8 cellular contexts compared by ENCODE assay signal in genomic region chr6:111565316-111566221, GRCh38. TPM values are rescaled to one million over a fixed set of nuclear protein-coding genes. Genes with fewer than 3 reads are reported as not detected.
DNase-seq lines count a peak whose midpoint lies in the region; ATAC-seq and TF ChIP-seq lines count a peak whose summit lies in the region.

No MANE protein-coding gene starts in this region.

- TF ChIP-seq POLR2A in lower leg skin (IDR thresholded peaks at IDR 0.05): no peak

- H3K27me3 ChIP-seq in left ventricle myocardium inferior (ENCODE audit: low read depth): no peaks in the 10 kb centered on the region
- H3K27me3 ChIP-seq in psoas muscle (ENCODE audit: insufficient read depth in 3 of 3, low read length in 2 of 3): no peaks in the 10 kb centered on the region

- intact Hi-C loops in left ventricle myocardium inferior (cut with micrococcal nuclease): no loop called here
- intact Hi-C loops in Right ventricle myocardium inferior (cut with DNase I): no loop called here
- intact Hi-C loops in psoas muscle (cut with DNase I): loop anchor here in 1 of 2 donors (5.0 kb wide), 1 partner anchor 37 kb away; no protein-coding TSS in a partner anchor
- intact Hi-C loops in lower leg skin (cut with DNase I; ENCODE audit: low total_unique reads): no loop called here

- ATAC-seq in Right ventricle myocardium inferior: no peak
- ATAC-seq in HG02981 (IDR thresholded peaks at IDR 0.05; ENCODE audit: unreplicated experiment): peak; percentile 62
- peak in 2 of 4 donors; percentile 29 to 31 for ATAC-seq in psoas muscle

- DNase-seq in left ventricle myocardium inferior (no peak), Right ventricle myocardium inferior (ENCODE audit: missing footprints) (no peak), NCI-H748 (lab: John Stamatoyannopoulos, UW; ENCODE audit: unreplicated experiment) (peak; percentile 89), coronary artery (ENCODE audit: low spot score) (no peak), psoas muscle (no peak), HEK293T (ENCODE audit: extremely low spot score) (no peak), lower leg skin (ENCODE audit: low spot score in 2 of 2) (no peak)

- WGBS in psoas muscle, 3 donors: 80 to 91% (median 82%) methylated on average over 12 of the region's 12 CpGs
- WGBS in lower leg skin, 2 donors: 90 to 92% methylated on average over 12 of the region's 12 CpGs

- H3K4me1 ChIP-seq in left ventricle myocardium inferior (peaks cover 73% of the 10 kb centered on the region), psoas muscle (peaks cover 48% of the 10 kb centered on the region)

- no peak for TF ChIP-seq CTCF in left ventricle myocardium inferior (IDR thresholded peaks at IDR 0.05; ENCODE audit: borderline replicate concordance)
- TF ChIP-seq CTCF in coronary artery (IDR thresholded peaks at IDR 0.05): no peak
- no peak for TF ChIP-seq CTCF in psoas muscle (IDR thresholded peaks at IDR 0.05)
- TF ChIP-seq CTCF in lower leg skin (IDR thresholded peaks at IDR 0.05): no peak

- POLR2A ChIA-PET in HEK293T (lab: Yijun Ruan, JAX): interaction anchor here (1.7 kb wide), 1 partner anchor 82 kb away, joined by 7 read pairs; no protein-coding TSS in a partner anchor

- CTCF ChIA-PET in HEK293T (lab: Yijun Ruan, JAX): interaction anchor here (1.5 to 1.9 kb wide), 2 partner anchors 13 to 37 kb away, joined by 5 to 6 read pairs; no protein-coding TSS in a partner anchor

- H3K9me3 ChIP-seq in left ventricle myocardium inferior (replicated peaks) (no peaks in the 10 kb centered on the region), psoas muscle (no peaks in the 10 kb centered on the region)

- H3K27ac ChIP-seq in left ventricle myocardium inferior (replicated peaks) (peak overlapping the region; percentile 78), coronary artery (peak overlapping the region; percentile 80 to 91), psoas muscle (peak overlapping the region; percentile 41)

- H3K36me3 ChIP-seq in left ventricle myocardium inferior (peaks cover 34% of the 10 kb centered on the region), psoas muscle (ENCODE audit: insufficient read depth in 1 of 2, low read depth in 1 of 2) (peaks cover 2 to 53% of the 10 kb centered on the region in 2 donors)

- no peak overlapping the region for H3K4me3 ChIP-seq in left ventricle myocardium inferior
- no peak overlapping the region for H3K4me3 ChIP-seq in coronary artery
- H3K4me3 ChIP-seq in psoas muscle: no peak overlapping the region
- H3K4me3 ChIP-seq in lower leg skin (ENCODE audit: low read depth, poor library complexity, severe bottlenecking): no peak overlapping the region

TF ChIP-seq in HEK293T, 16 proteins besides CTCF, POLR2A, EP300 and RAD21:
- no peak for TF ChIP-seq FOXK2 (IDR thresholded peaks at IDR 0.05)
- no peak for TF ChIP-seq NFRKB (IDR thresholded peaks at IDR 0.05)
- no peak for TF ChIP-seq ZNF384 (IDR thresholded peaks at IDR 0.05)
- no peak for TF ChIP-seq ARNT (IDR thresholded peaks at IDR 0.05)
- TF ChIP-seq FOXA1 (IDR thresholded peaks at IDR 0.05): no peak
- TF ChIP-seq PKNOX1 (IDR thresholded peaks at IDR 0.05): no peak
- TF ChIP-seq FOXM1 (IDR thresholded peaks at IDR 0.05; ENCODE audit: borderline replicate concordance): no peak
- TF ChIP-seq LEF1 (IDR thresholded peaks at IDR 0.05; ENCODE audit: borderline replicate concordance): no peak
- no peak for TF ChIP-seq HDGF (IDR thresholded peaks at IDR 0.05; ENCODE audit: borderline replicate concordance)
- TF ChIP-seq SP1 (IDR thresholded peaks at IDR 0.05): no peak
TF ChIP-seq in HEK293T: peak in this region for 0.

RNA-seq across cellular contexts. Expression of gene TRAF3IP2, which starts 40.1 kb away (rescaled TPM):
- total RNA-seq in left ventricle myocardium inferior (10.6 TPM), Right ventricle myocardium inferior (11.0 TPM), psoas muscle (10 to 100 TPM; 17.1 to 49.3 (median 19.5) TPM), lower leg skin (10 to 100 TPM; 61.5 to 69.8 (median 64.2) TPM)
- polyA plus RNA-seq in psoas muscle: 10 to 100 TPM in 2 of 3 donors, 1 to 10 TPM in 1; 7.9 to 46.5 (median 11.6) TPM
